Comparison of ENCODE assay signal across 17 cellular contexts in the genomic region with DNA sequence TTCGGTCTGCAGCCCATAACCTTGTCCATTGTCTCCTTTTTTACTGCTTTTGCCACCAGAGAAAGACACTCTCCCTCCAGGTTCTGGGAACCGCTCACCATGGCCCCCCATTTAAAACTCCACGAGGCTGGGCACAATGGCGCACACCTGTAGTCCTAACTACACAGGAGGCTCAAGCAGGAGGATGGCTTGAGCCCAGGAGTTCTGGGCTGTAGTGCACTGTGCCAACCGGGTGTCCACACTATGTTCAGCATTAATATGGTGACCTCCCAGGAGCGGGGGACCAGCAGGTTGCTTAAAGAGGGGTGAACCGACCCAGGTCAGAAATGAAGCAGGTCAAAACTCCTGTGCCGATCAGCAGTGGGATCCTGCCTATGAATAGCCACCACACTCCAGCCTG. TPM values are rescaled to one million over a fixed set of nuclear protein-coding genes. Genes with fewer than 3 reads are reported as not detected.
DNase-seq lines count a peak whose midpoint lies in the region; TF ChIP-seq lines count a peak whose summit lies in the region.
"Had no signal": no experiment of that assay in that cellular context is flagged by ENCODE, and none has a peak within 500 bp of the region (broad histone marks: within the 10 kb centered on the region; RNA-seq: fewer than 3 reads in every experiment).

No MANE protein-coding gene starts in this region.

- TF ChIP-seq CTCF in chondrocyte (IDR thresholded peaks at IDR 0.05) (no peak), spleen (IDR thresholded peaks at IDR 0.05 in 8 of 11, conservative IDR thresholded peaks at IDR 0.05 in 3 of 11) (no peak), tibial nerve (IDR thresholded peaks at IDR 0.05) (no peak)

- H3K4me3 ChIP-seq in spleen: no peak overlapping the region
- H3K4me3 ChIP-seq in tibial nerve: no peak overlapping the region
- H3K4me3 ChIP-seq: A549 had no signal

- intact Hi-C loops in spleen (cut with DNase I; ENCODE audit: low total_unique reads): no loop called here

- peaks cover 5% of the 10 kb centered on the region for H3K27me3 Mint-ChIP-seq in activated naive CD4-positive, alpha-beta T cell treated with anti-CD3 and anti-CD28 coated beads, Interleukin-2, amount 50 U/mL, for 24 hours
- H3K27me3 Mint-ChIP-seq in activated naive CD4-positive, alpha-beta T cell treated with anti-CD3 and anti-CD28 coated beads, Interleukin-2, amount 10 ng/mL, durations not matched to agents 7 days and 5 days: peaks cover 16% of the 10 kb centered on the region
- H3K27me3 Mint-ChIP-seq in chondrocyte (ENCODE audit: low read depth): peaks cover 6% of the 10 kb centered on the region

- H3K36me3 ChIP-seq in spleen (no peaks in the 10 kb centered on the region), tibial nerve (no peaks in the 10 kb centered on the region)

- H3K9me3 ChIP-seq in spleen (no peaks in the 10 kb centered on the region), tibial nerve (no peaks in the 10 kb centered on the region)
- H3K9me3 ChIP-seq: A549, Caco-2 had no signal

- WGBS in spleen, 5 donors: 92 to 98% (median 95%) methylated on average over 7 to 8 of the region's 8 CpGs
- 92 to 94% methylated on average over 8 of the region's 8 CpGs for WGBS in tibial nerve, 2 donors

- no peaks in the 10 kb centered on the region for H3K36me3 Mint-ChIP-seq in activated naive CD4-positive, alpha-beta T cell treated with anti-CD3 and anti-CD28 coated beads, Interleukin-2, amount 50 U/mL, for 24 hours
- no peaks in the 10 kb centered on the region for H3K36me3 Mint-ChIP-seq in activated naive CD4-positive, alpha-beta T cell treated with anti-CD3 and anti-CD28 coated beads, Interleukin-2, amount 10 ng/mL, durations not matched to agents 7 days and 5 days
- H3K36me3 Mint-ChIP-seq in chondrocyte (ENCODE audit: low read depth): no peaks in the 10 kb centered on the region
- H3K36me3 Mint-ChIP-seq: CD8-positive, alpha-beta T cell had no signal

- peak overlapping the region; percentile 21 for H3K27ac Mint-ChIP-seq in activated naive CD4-positive, alpha-beta T cell treated with anti-CD3 and anti-CD28 coated beads, Interleukin-2, amount 50 U/mL, for 24 hours
- no peak overlapping the region for H3K27ac Mint-ChIP-seq in activated naive CD4-positive, alpha-beta T cell treated with anti-CD3 and anti-CD28 coated beads, Interleukin-2, amount 10 ng/mL, durations not matched to agents 7 days and 5 days
- H3K27ac Mint-ChIP-seq in chondrocyte (ENCODE audit: unreplicated experiment): no peak overlapping the region
- H3K27ac Mint-ChIP-seq: B cell; CD4-positive, alpha-beta T cell; CD8-positive, alpha-beta T cell had no signal

- peaks cover 0 to 8% (median 0%) of the 10 kb centered on the region in 6 donors for H3K4me1 ChIP-seq in spleen
- H3K4me1 ChIP-seq in tibial nerve: no peaks in the 10 kb centered on the region
- H3K4me1 ChIP-seq: Caco-2 had no signal

- H3K4me1 Mint-ChIP-seq in activated naive CD4-positive, alpha-beta T cell treated with anti-CD3 and anti-CD28 coated beads, Interleukin-2, amount 50 U/mL, for 24 hours: no peaks in the 10 kb centered on the region
- no peaks in the 10 kb centered on the region for H3K4me1 Mint-ChIP-seq in activated naive CD4-positive, alpha-beta T cell treated with anti-CD3 and anti-CD28 coated beads, Interleukin-2, amount 10 ng/mL, durations not matched to agents 7 days and 5 days
- peaks cover 7% of the 10 kb centered on the region for H3K4me1 Mint-ChIP-seq in chondrocyte (ENCODE audit: low read depth)

- H3K4me3 Mint-ChIP-seq in activated naive CD4-positive, alpha-beta T cell treated with anti-CD3 and anti-CD28 coated beads, Interleukin-2, amount 50 U/mL, for 24 hours: no peak overlapping the region
- H3K4me3 Mint-ChIP-seq in activated naive CD4-positive, alpha-beta T cell treated with anti-CD3 and anti-CD28 coated beads, Interleukin-2, amount 10 ng/mL, durations not matched to agents 7 days and 5 days: no peak overlapping the region
- no peak overlapping the region for H3K4me3 Mint-ChIP-seq in chondrocyte (ENCODE audit: unreplicated experiment)
- H3K4me3 Mint-ChIP-seq: B cell; CD4-positive, alpha-beta T cell; CD8-positive, alpha-beta T cell had no signal

- H3K27me3 ChIP-seq in spleen (replicated peaks in 1 of 7): peaks cover 0 to 29% (median 0%) of the 10 kb centered on the region in 7 donors
- H3K27me3 ChIP-seq in tibial nerve: no peaks in the 10 kb centered on the region

- no peak for TF ChIP-seq EP300 in tibial nerve (IDR thresholded peaks at IDR 0.05)

- H3K9me3 Mint-ChIP-seq in activated naive CD4-positive, alpha-beta T cell treated with anti-CD3 and anti-CD28 coated beads, Interleukin-2, amount 50 U/mL, for 24 hours: no peaks in the 10 kb centered on the region
- no peaks in the 10 kb centered on the region for H3K9me3 Mint-ChIP-seq in activated naive CD4-positive, alpha-beta T cell treated with anti-CD3 and anti-CD28 coated beads, Interleukin-2, amount 10 ng/mL, durations not matched to agents 7 days and 5 days
- H3K9me3 Mint-ChIP-seq in chondrocyte (ENCODE audit: low read depth): no peaks in the 10 kb centered on the region
- H3K9me3 Mint-ChIP-seq: CD4-positive, alpha-beta T cell; CD8-positive, alpha-beta T cell had no signal

- CTCF ChIA-PET in activated naive CD4-positive, alpha-beta T cell treated with anti-CD3 and anti-CD28 coated beads, Interleukin-2, amount 10 ng/mL, durations not matched to agents 7 days and 5 days (lab: Charles Lee): no interaction called here

- no peak for DNase-seq in activated naive CD4-positive, alpha-beta T cell treated with anti-CD3 and anti-CD28 coated beads, Interleukin-2, amount 10 ng/mL, durations not matched to agents 7 days and 5 days
- DNase-seq in chondrocyte (ENCODE audit: low spot score) (peak; percentile 43), spleen (peak; percentile 22), tibial nerve (ENCODE audit: low spot score in 2 of 2) (no peak), medulla oblongata (ENCODE audit: extremely low spot score) (no peak)
- DNase-seq: AML-193; Caco-2; Calu3; CD4-positive, alpha-beta T cell; CD8-positive, alpha-beta T cell; DMS79 treated with DMSO at 0.1 percent for 48 hours; GF-D8 had no signal

- H3K27ac ChIP-seq in spleen: no peak overlapping the region
- H3K27ac ChIP-seq in tibial nerve: no peak overlapping the region
- H3K27ac ChIP-seq: 22Rv1, A549, C4-2B had no signal

- TF ChIP-seq POLR2A in spleen (IDR thresholded peaks at IDR 0.05) (no peak), tibial nerve (IDR thresholded peaks at IDR 0.05) (no peak)

RNA-seq across cellular contexts. Expression of gene IDH2, which starts 28.0 kb away (rescaled TPM):
- total RNA-seq in chondrocyte (115 to 126 TPM (median 125 TPM) in 3 replicates), spleen (10 to 100 TPM; 42.8 to 70.9 (median 52.5) TPM), tibial nerve (10 to 100 TPM; 15.7 to 41.4 (median 20.3) TPM)
- 10 to 100 TPM; 36.4 to 57.8 (median 53.5) TPM for polyA plus RNA-seq in spleen

Comparison
In these comparisons a context has a peak if more than half of its experiments do, and no peak if none do; other contexts are left out.
1. DNase-seq: peak in chondrocyte (single experiment) and spleen (single experiment); none in activated naive CD4-positive, alpha-beta T cell treated with anti-CD3 and anti-CD28 coated beads, Interleukin-2, amount 10 ng/mL, durations not matched to agents 7 days and 5 days (single experiment), tibial nerve (0 of 2) and medulla oblongata (single experiment).